23 cellular contexts compared by ENCODE assay signal in the genomic region with DNA sequence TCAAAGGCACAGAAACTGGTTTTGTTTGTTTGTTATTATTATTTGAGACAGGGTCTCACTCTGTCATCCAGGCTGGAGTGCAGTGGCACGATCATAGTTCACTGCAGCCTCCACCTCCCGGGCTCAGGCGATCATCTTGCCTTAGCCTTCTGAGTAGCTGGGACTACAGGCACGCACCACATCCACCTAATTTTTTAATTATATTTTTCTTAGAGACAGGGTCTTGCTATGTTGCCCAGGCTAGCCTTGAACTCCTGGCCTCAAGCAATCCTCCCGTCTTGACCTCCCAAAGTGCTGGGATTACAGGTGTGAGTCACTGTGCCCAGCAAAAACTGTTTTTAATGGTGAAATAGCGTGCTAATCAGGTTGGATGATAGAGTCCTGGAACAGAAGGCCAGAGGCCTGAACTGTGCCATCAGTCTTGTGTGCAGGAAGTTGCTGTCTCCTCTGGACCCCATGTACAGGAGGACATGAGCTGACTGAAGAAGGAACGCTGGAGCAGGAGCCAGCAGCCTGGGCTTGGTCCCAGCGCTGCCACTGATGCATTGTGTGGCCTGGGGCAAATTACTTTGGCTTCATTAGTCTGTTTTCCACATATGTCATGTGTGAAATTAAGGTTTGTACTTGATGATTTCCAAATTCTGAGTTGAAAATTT. TPM values are rescaled to one million over a fixed set of nuclear protein-coding genes. Genes with fewer than 3 reads are reported as not detected.
DNase-seq lines count a peak whose midpoint lies in the region; ATAC-seq and TF ChIP-seq lines count a peak whose summit lies in the region.
"Had no signal": no experiment of that assay in that cellular context is flagged by ENCODE, and none has a peak within 500 bp of the region (broad histone marks: within the 10 kb centered on the region; RNA-seq: fewer than 3 reads in every experiment).

No MANE protein-coding gene starts in this region.

- POLR2A ChIA-PET in SK-N-SH (lab: Yijun Ruan, JAX) = no interaction called here

- TF ChIP-seq CTCF in SK-N-SH (IDR thresholded peaks at IDR 0.05) (no peak), RWPE2 (IDR thresholded peaks at IDR 0.05; ENCODE audit: poor library complexity, severe bottlenecking) (no peak), gastrocnemius medialis (IDR thresholded peaks at IDR 0.05 in 4 of 5, conservative IDR thresholded peaks at IDR 0.05 in 1 of 5) (no peak)

- H3K9me3 ChIP-seq in SK-N-SH (no peaks in the 10 kb centered on the region), RWPE2 (ENCODE audit: severe bottlenecking) (no peaks in the 10 kb centered on the region), gastrocnemius medialis (no peaks in the 10 kb centered on the region)
- H3K9me3 ChIP-seq: BE2C had no signal

- no peak overlapping the region for H3K4me2 ChIP-seq in SK-N-SH

- intact Hi-C loops in gastrocnemius medialis (cut with DNase I; ENCODE audit: low total_unique reads) = loop anchor here (10.0 kb wide), 1 partner anchor 280 kb away; no protein-coding TSS in a partner anchor

- no peak for TF ChIP-seq RAD21 in SK-N-SH (IDR thresholded peaks at IDR 0.05; ENCODE audit: low read length)

- peaks cover 99% of the 10 kb centered on the region for H3K79me2 ChIP-seq in SK-N-SH (ENCODE audit: insufficient read depth)

- DNase-seq in SK-N-SH (peak; percentile 28), RWPE2 (ENCODE audit: low spot score) (peak; percentile 56), gastrocnemius medialis (no peak), NCI-H2029 (lab: John Stamatoyannopoulos, UW) (no peak), T-helper 9 cell (no peak)
- DNase-seq: activated naive CD4-positive, alpha-beta T cell; activated T-cell treated with anti-CD3 and anti-CD28 coated beads, Interleukin-2, amount 50 U/mL, for 4 hours; BE2C; central memory CD4-positive, alpha-beta T cell; DMS79; dorsolateral prefrontal cortex; H7; IMR-90; naive thymus-derived CD4-positive, alpha-beta T cell; NCI-H1417; retina; small intestine; T-helper 1 cell had no signal

- no peaks in the 10 kb centered on the region for H3K27me3 ChIP-seq in SK-N-SH (ENCODE audit: insufficient read depth)
- no peaks in the 10 kb centered on the region for H3K27me3 ChIP-seq in RWPE2 (ENCODE audit: insufficient read depth, poor library complexity, severe bottlenecking)
- no peaks in the 10 kb centered on the region for H3K27me3 ChIP-seq in gastrocnemius medialis
- H3K27me3 ChIP-seq: BE2C, dorsolateral prefrontal cortex had no signal

- H3F3A ChIP-seq in SK-N-SH (replicated peaks; ENCODE audit: insufficient read depth) = peaks cover 4% of the 10 kb centered on the region

- H3K9ac ChIP-seq in SK-N-SH = no peak overlapping the region

- no peak overlapping the region for H2AFZ ChIP-seq in SK-N-SH (ENCODE audit: low read depth)

- H3K36me3 ChIP-seq in SK-N-SH (replicated peaks in 1 of 2; ENCODE audit: control insufficient read depth in 1 of 2, insufficient read depth in 2 of 2, low read length in 1 of 2) (peaks cover 0 to 3% of the 10 kb centered on the region in 2 experiments), RWPE2 (ENCODE audit: low read depth) (peaks cover 57% of the 10 kb centered on the region), gastrocnemius medialis (no peaks in the 10 kb centered on the region)

- TF ChIP-seq EP300 in SK-N-SH (IDR thresholded peaks at IDR 0.05; ENCODE audit: borderline replicate concordance in 1 of 2, low read depth in 1 of 2, low read length in 1 of 2) = no peak

- peaks cover 5 to 24% of the 10 kb centered on the region in 2 experiments; a peak in 3 of 4 replicates for H3K4me1 ChIP-seq in SK-N-SH (ENCODE audit: control insufficient read depth in 1 of 2, insufficient read depth in 2 of 2, low read depth in 1 of 2, low read length in 1 of 2)
- peaks cover 10% of the 10 kb centered on the region for H3K4me1 ChIP-seq in RWPE2 (ENCODE audit: insufficient read depth, poor library complexity, severe bottlenecking)
- H3K4me1 ChIP-seq in gastrocnemius medialis = peaks cover 50 to 61% of the 10 kb centered on the region in 2 donors
- H3K4me1 ChIP-seq: BE2C had no signal

- peaks cover 67% of the 10 kb centered on the region for H4K20me1 ChIP-seq in SK-N-SH (ENCODE audit: insufficient read depth)

- H3K27ac ChIP-seq in SK-N-SH (ENCODE audit: low read depth in 2 of 2, low read length in 1 of 2) (peak overlapping the region in 1 of 2 experiments; percentile 24; a peak in 1 of 4 replicates), RWPE2 (ENCODE audit: poor library complexity, severe bottlenecking) (no peak overlapping the region), gastrocnemius medialis (peak overlapping the region; percentile 69 to 85 (median 82))
- H3K27ac ChIP-seq: 22Rv1 had no signal

- CTCF ChIA-PET in SK-N-SH (lab: Yijun Ruan, JAX) = no interaction called here

- WGBS in SK-N-SH (ENCODE audit: low lambda C conversion rate) = 91% methylated on average over 8 of the region's 8 CpGs

- no peak for ATAC-seq in SK-N-SH treated with all-trans-retinoic acid at 6 μM for 48 hours
- no peak for ATAC-seq in RWPE2 (ENCODE audit: low read depth)
- ATAC-seq in esophagus mucosa = peak; percentile 3
- ATAC-seq in gastrocnemius medialis = no peak
- no peak for ATAC-seq in HG03521 (IDR thresholded peaks at IDR 0.05; ENCODE audit: unreplicated experiment)
- ATAC-seq: activated T-cell treated with anti-CD3 and anti-CD28 coated beads, Interleukin-2, amount 50 U/mL, for 4 hours; GM12878; naive thymus-derived CD4-positive, alpha-beta T cell had no signal

- H3K4me3 ChIP-seq in SK-N-SH (ENCODE audit: low read depth in 2 of 2, low read length in 1 of 2) (no peak overlapping the region), RWPE2 (ENCODE audit: severe bottlenecking) (no peak overlapping the region), gastrocnemius medialis (no peak overlapping the region)
- H3K4me3 ChIP-seq: dorsolateral prefrontal cortex, GM12878 had no signal

- H3K9me2 ChIP-seq in SK-N-SH = no peaks in the 10 kb centered on the region

- in situ Hi-C loops in gastrocnemius medialis (cut with MboI; ENCODE audit: low sequenced_read_pairs in 4 of 4) = loop anchor here in 1 of 4 donors (10.0 to 25.0 kb wide), 2 partner anchors 90 to 577 kb away; partner anchors contain the start of genes PLAGL2 and POFUT1

- TF ChIP-seq POLR2A in gastrocnemius medialis (IDR thresholded peaks at IDR 0.05) = no peak

TF ChIP-seq in SK-N-SH, 30 proteins besides CTCF, POLR2A, EP300 and RAD21 (continues in another document):
- TF ChIP-seq ELF1 (IDR thresholded peaks at IDR 0.05) (no peak), TEAD4 (IDR thresholded peaks at IDR 0.05; ENCODE audit: borderline replicate concordance, insufficient read depth) (no peak), ZBTB33 (IDR thresholded peaks at IDR 0.05; ENCODE audit: borderline replicate concordance, low read depth) (no peak), RCOR1 (IDR thresholded peaks at IDR 0.05; ENCODE audit: low read length) (no peak), FOXM1 (IDR thresholded peaks at IDR 0.05; ENCODE audit: low read depth) (no peak), GABPA (IDR thresholded peaks at IDR 0.05; ENCODE audit: low read depth) (no peak)

TF ChIP-seq in SK-N-SH treated with all-trans-retinoic acid at 6 μM for 48 hours, 23 proteins besides CTCF, POLR2A, EP300 and RAD21:
- TF ChIP-seq GLIS3 (CRISPR knock-in tag; IDR thresholded peaks at IDR 0.05) = no peak

RNA-seq across cellular contexts. Expression of gene TM9SF4, which starts 4.9 kb away (rescaled TPM):
- 61.0 and 67.8 TPM in 2 replicates for polyA plus RNA-seq in SK-N-SH (2012; rRNA removed)
- polyA plus RNA-seq in SK-N-SH (2012; cell fraction: cytosol; rRNA removed) = 40.5 and 43.7 TPM in 2 replicates
- 69.3 and 83.9 TPM in 2 replicates for polyA plus RNA-seq in SK-N-SH (2012; cell fraction: nucleus; rRNA removed)
- 42.4 TPM for total RNA-seq in esophagus mucosa
- total RNA-seq in gastrocnemius medialis = 10 to 100 TPM; 18.0 to 22.9 (median 21.0) TPM

Comparison
In these comparisons a context has a peak if more than half of its experiments do, and no peak if none do; other contexts are left out.
1. DNase-seq: peak in SK-N-SH (single experiment) and RWPE2 (single experiment); none in gastrocnemius medialis (0 of 2), NCI-H2029 (single experiment) and T-helper 9 cell (single experiment).